Comparison of ENCODE assay signal across 15 cellular contexts in genomic region chr6:136773473-136773796, GRCh38. TPM values are rescaled to one million over a fixed set of nuclear protein-coding genes. Genes with fewer than 3 reads are reported as not detected.
DNase-seq lines count a peak whose midpoint lies in the region; ATAC-seq, FAIRE-seq and TF ChIP-seq lines count a peak whose summit lies in the region.
"Had no signal": no experiment of that assay in that cellular context is flagged by ENCODE, and none has a peak within 500 bp of the region (broad histone marks: within the 10 kb centered on the region; RNA-seq: fewer than 3 reads in every experiment).

No MANE protein-coding gene starts in this region.

- no peak overlapping the region for H3K4me3 ChIP-seq in pancreas
- H3K4me3 ChIP-seq: GM23248 had no signal

- H3K27ac ChIP-seq in angular gyrus (ENCODE audit: low read depth, low read length) (peak overlapping the region; percentile 58), pancreas (peak overlapping the region; percentile 66 to 84 (median 70))
- H3K27ac ChIP-seq: GM23248 had no signal

- no peak for FAIRE-seq in pancreas (lab: Jason Lieb, UNC)
- FAIRE-seq in HTR-8/SVneo (lab: Jason Lieb, UNC), result no peak
- FAIRE-seq: G401.6 had no signal

- no peaks in the 10 kb centered on the region for H3K36me3 ChIP-seq in pancreas

- TF ChIP-seq CTCF in pancreas (IDR thresholded peaks at IDR 0.05), result no peak

- peaks cover 13% of the 10 kb centered on the region for H3K36me3 Mint-ChIP-seq in T-helper 2 cell treated with Interferon-gamma antibody and Interleukin-4, amounts not matched to agents 5 μg/mL and 100 μg/mL, for 36 hours (ENCODE audit: low read depth)

- H3K27me3 Mint-ChIP-seq in T-helper 2 cell treated with Interferon-gamma antibody and Interleukin-4, amounts not matched to agents 5 μg/mL and 100 μg/mL, for 36 hours (ENCODE audit: low read depth), result no peaks in the 10 kb centered on the region
- H3K27me3 Mint-ChIP-seq: central memory CD8-positive, alpha-beta T cell had no signal

- 70 to 78% methylated on average over 4 of the region's 4 CpGs for WGBS in pancreas, 2 donors

- no peak overlapping the region for H3K4me3 Mint-ChIP-seq in T-helper 2 cell treated with Interferon-gamma antibody and Interleukin-4, amounts not matched to agents 5 μg/mL and 100 μg/mL, for 36 hours
- H3K4me3 Mint-ChIP-seq: central memory CD8-positive, alpha-beta T cell had no signal

- H3K27ac Mint-ChIP-seq in T-helper 2 cell treated with Interferon-gamma antibody and Interleukin-4, amounts not matched to agents 5 μg/mL and 100 μg/mL, for 36 hours, result peak overlapping the region; percentile 3

- no peaks in the 10 kb centered on the region for H3K27me3 ChIP-seq in pancreas

- ATAC-seq in GM19438 (IDR thresholded peaks at IDR 0.05; ENCODE audit: low read depth, unreplicated experiment) (peak; percentile 8), pancreas (no peak), GM21619 (IDR thresholded peaks at IDR 0.05; ENCODE audit: unreplicated experiment) (no peak)

- no peaks in the 10 kb centered on the region for H3K9me3 ChIP-seq in pancreas

- H3K9me3 Mint-ChIP-seq in T-helper 2 cell treated with Interferon-gamma antibody and Interleukin-4, amounts not matched to agents 5 μg/mL and 100 μg/mL, for 36 hours, result no peaks in the 10 kb centered on the region
- H3K9me3 Mint-ChIP-seq: central memory CD8-positive, alpha-beta T cell had no signal

- H3K4me1 ChIP-seq in pancreas, result peaks cover 27 to 35% (median 33%) of the 10 kb centered on the region in 3 donors

- H3K4me1 Mint-ChIP-seq in T-helper 2 cell treated with Interferon-gamma antibody and Interleukin-4, amounts not matched to agents 5 μg/mL and 100 μg/mL, for 36 hours (ENCODE audit: low read depth), result peaks cover 31% of the 10 kb centered on the region

- no peak for DNase-seq in T-helper 2 cell treated with Interferon-gamma antibody and Interleukin-4, amounts not matched to agents 5 μg/mL and 100 μg/mL, for 36 hours (ENCODE audit: low spot score)
- no peak for DNase-seq in T-helper 2 cell
- DNase-seq in pancreas, result no peak
- DNase-seq in NOMO-1 treated with dmso at 0.1 percent for 144 hours (lab: John Stamatoyannopoulos, UW; ENCODE audit: unreplicated experiment), result no peak
- DNase-seq in HTR-8/SVneo (ENCODE audit: insufficient read length, low spot score), result no peak
- DNase-seq: 8988T; activated naive CD4-positive, alpha-beta T cell treated with anti-CD3 and anti-CD28 coated beads, Interleukin-2, amount 50 U/mL, for 16 hours; GM23248; Karpas-422; NCI-H510A treated with DMSO at 0.1 percent for 48 hours had no signal

- intact Hi-C loops in pancreas (cut with DNase I), result no loop called here

RNA-seq across cellular contexts. Expression of gene MAP3K5, which starts 18.8 kb away (rescaled TPM):
- total RNA-seq in pancreas, result 10 to 100 TPM; 15.7 to 28.6 (median 20.0) TPM
- 1 to 10 TPM; 6.7 to 7.0 TPM for polyA plus RNA-seq in pancreas

RNA-seq across cellular contexts. Expression of gene PEX7, which starts 49.0 kb away (rescaled TPM):
- total RNA-seq in pancreas, result 1 to 10 TPM; 5.6 to 9.3 (median 7.4) TPM
- 1 to 10 TPM; 3.9 to 7.4 TPM for polyA plus RNA-seq in pancreas
